Comparison of ENCODE assay signal across 8 cellular contexts in the genomic region with DNA sequence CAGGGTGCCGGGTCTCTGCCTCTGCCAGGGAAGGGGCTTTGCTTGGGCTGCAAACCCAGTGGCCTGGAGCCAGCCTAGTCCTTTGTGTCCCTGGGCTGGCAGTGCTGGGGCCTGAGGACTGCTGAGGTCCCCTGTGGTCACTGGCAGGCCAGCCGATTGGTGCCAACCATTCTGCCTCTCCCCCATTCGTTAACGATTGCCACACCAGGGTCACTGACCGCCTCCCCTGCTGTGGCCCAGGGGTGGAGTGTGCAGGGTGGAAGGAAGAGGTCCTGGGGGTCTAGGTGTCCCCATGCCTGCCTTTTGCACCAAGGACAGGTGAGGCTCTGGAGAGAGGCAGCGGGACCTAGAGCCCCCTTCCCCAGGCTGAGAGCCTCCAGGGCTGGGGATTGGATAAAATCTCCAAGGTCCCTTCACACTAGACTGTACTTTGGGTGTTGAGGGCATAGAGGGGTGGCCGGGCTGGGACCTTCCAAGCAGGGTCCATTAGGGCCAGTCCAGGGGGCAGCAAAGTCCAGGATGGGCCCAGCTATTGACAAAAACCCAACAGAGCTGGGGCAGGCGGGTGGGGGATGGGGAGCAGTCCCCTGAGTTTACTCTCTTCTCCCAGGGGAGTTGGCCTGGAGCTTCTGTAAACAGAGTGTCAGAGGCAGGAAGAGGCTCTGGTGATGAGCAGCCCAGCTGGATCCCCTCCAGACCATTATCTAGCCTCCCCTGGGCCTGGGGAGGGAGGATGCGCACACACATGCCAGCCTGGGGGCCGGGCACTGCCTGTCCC. TPM values are rescaled to one million over a fixed set of nuclear protein-coding genes. Genes with fewer than 3 reads are reported as not detected.
DNase-seq lines count a peak whose midpoint lies in the region; ATAC-seq and TF ChIP-seq lines count a peak whose summit lies in the region.

No MANE protein-coding gene starts in this region.

- peak overlapping the region; percentile 96 for H3K23ac ChIP-seq in IMR-90 (ENCODE audit: low read depth, low read length)

- DNase-seq in AG10803 (ENCODE audit: low read depth) (peak; percentile 90), IMR-90 (peak; percentile 79), activated B cell treated with CpG ODN at 0.5 μM for 24 hours (no peak), occipital lobe (lab: John Stamatoyannopoulos, UW) (no peak)
- no peak for DNase-seq in activated CD4-positive, alpha-beta T cell treated with anti-CD3 and anti-CD28 coated beads, Interleukin-2, amount 50 U/mL, for 1 hour

- H2BK20ac ChIP-seq in IMR-90 (ENCODE audit: low read depth, low read length), result peak overlapping the region; percentile 39

- H3K4me1 ChIP-seq in IMR-90 (ENCODE audit: control insufficient read depth, insufficient read depth, low read length), result peaks cover 51% of the 10 kb centered on the region
- peaks cover 28% of the 10 kb centered on the region for H3K4me1 ChIP-seq in iPS-18a (ENCODE audit: control insufficient read depth, low read depth, low read length)
- H3K4me1 ChIP-seq in subcutaneous abdominal adipose tissue (ENCODE audit: control insufficient read depth in 5 of 5, insufficient read depth in 5 of 5, low read length in 5 of 5), result peaks cover 2 to 86% (median 73%) of the 10 kb centered on the region in 5 donors

- H3K27ac Mint-ChIP-seq in activated B cell treated with CpG ODN at 0.5 μM for 24 hours, result no peak overlapping the region

- peak overlapping the region; percentile 76 for H3K56ac ChIP-seq in IMR-90 (ENCODE audit: extremely low read depth, insufficient read depth, low read length)

- H4K5ac ChIP-seq in IMR-90 (ENCODE audit: low read depth, low read length), result peak overlapping the region; percentile 65

- peaks cover 4 to 69% of the 10 kb centered on the region in 2 experiments; a peak in 3 of 4 replicates for H3K79me1 ChIP-seq in IMR-90 (ENCODE audit: low read depth in 1 of 2, low read length in 2 of 2)

- H3K27me3 Mint-ChIP-seq in activated B cell treated with CpG ODN at 0.5 μM for 24 hours, result no peaks in the 10 kb centered on the region

- peak overlapping the region in 1 of 2 experiments; percentile 89; a peak in 3 of 4 replicates for H4K8ac ChIP-seq in IMR-90 (ENCODE audit: low read depth in 2 of 2, low read length in 2 of 2)

- H3K9me1 ChIP-seq in IMR-90 (ENCODE audit: insufficient read depth, low read length), result peaks cover 25% of the 10 kb centered on the region

- H3K9me3 ChIP-seq in IMR-90 (ENCODE audit: control insufficient read depth, insufficient read depth, low read length), result no peaks in the 10 kb centered on the region
- H3K9me3 ChIP-seq in iPS-18a (ENCODE audit: control insufficient read depth, low read depth, low read length), result no peaks in the 10 kb centered on the region
- no peaks in the 10 kb centered on the region for H3K9me3 ChIP-seq in subcutaneous abdominal adipose tissue (ENCODE audit: control insufficient read depth in 5 of 5, low read length in 5 of 5)

- TF ChIP-seq RAD21 in IMR-90 (IDR thresholded peaks at IDR 0.05; ENCODE audit: low read length), result no peak

- peak overlapping the region; percentile 34; the same call in 1 of the 3 replicates for H2BK15ac ChIP-seq in IMR-90 (ENCODE audit: low read depth, low read length)

- H3K27me3 ChIP-seq in IMR-90 (ENCODE audit: control insufficient read depth, insufficient read depth, low read length), result no peaks in the 10 kb centered on the region
- peaks cover 9% of the 10 kb centered on the region for H3K27me3 ChIP-seq in iPS-18a (ENCODE audit: control insufficient read depth, insufficient read depth, low read length)
- no peaks in the 10 kb centered on the region for H3K27me3 ChIP-seq in subcutaneous abdominal adipose tissue (ENCODE audit: control insufficient read depth in 5 of 5, insufficient read depth in 4 of 5, low read length in 5 of 5)

- peaks cover 20% of the 10 kb centered on the region for H3K4me1 Mint-ChIP-seq in activated B cell treated with CpG ODN at 0.5 μM for 24 hours

- in situ Hi-C loops in IMR-90 (cut with MboI; ENCODE audit: low sequenced_read_pairs), result no loop called here

- peak overlapping the region; percentile 96 for H4K91ac ChIP-seq in IMR-90 (ENCODE audit: insufficient read depth, low read depth, low read length)

- H3K36me3 Mint-ChIP-seq in activated B cell treated with CpG ODN at 0.5 μM for 24 hours (ENCODE audit: low read depth), result peaks cover 14% of the 10 kb centered on the region

- ATAC-seq in IMR-90 (ENCODE audit: low read depth) (peak; percentile 2), activated B cell treated with CpG ODN at 0.5 μM for 24 hours (ENCODE audit: low read depth) (peak; percentile 33), HG03196 (IDR thresholded peaks at IDR 0.05; ENCODE audit: unreplicated experiment) (no peak)

- peaks cover 15% of the 10 kb centered on the region; the same call in 1 of the 2 replicates for H3K36me3 ChIP-seq in IMR-90 (ENCODE audit: control insufficient read depth, insufficient read depth, low read length)
- no peaks in the 10 kb centered on the region for H3K36me3 ChIP-seq in iPS-18a (ENCODE audit: control insufficient read depth, low read depth, low read length)
- H3K36me3 ChIP-seq in subcutaneous abdominal adipose tissue (ENCODE audit: control insufficient read depth in 5 of 5, insufficient read depth in 5 of 5, low read length in 5 of 5), result no peaks in the 10 kb centered on the region

- H3K9ac ChIP-seq in IMR-90 (ENCODE audit: low read depth, low read length) (peak overlapping the region; percentile 89), iPS-18a (ENCODE audit: low read length) (no peak overlapping the region), subcutaneous abdominal adipose tissue (ENCODE audit: low read length in 5 of 5) (peak overlapping the region; percentile 48 to 84 (median 73))

- H3K27ac ChIP-seq in IMR-90 (ENCODE audit: insufficient read depth, low read length) (peak overlapping the region; percentile 99), iPS-18a (ENCODE audit: low read length) (no peak overlapping the region), subcutaneous abdominal adipose tissue (ENCODE audit: low read depth, low read length) (peak overlapping the region; percentile 94)

- no TSS peak for BruUV-seq in IMR-90 (replicated peaks; lab: Mats Ljungman, UMichigan)

- intact Hi-C loops in IMR-90 (cut with micrococcal nuclease), result no loop called here
- intact Hi-C loops in activated B cell treated with CpG ODN at 0.5 μM for 24 hours (cut with micrococcal nuclease), result no loop called here

- peak overlapping the region; percentile 91 for H3K18ac ChIP-seq in IMR-90 (ENCODE audit: low read depth, low read length)

- peak overlapping the region; percentile 83 for H2AK9ac ChIP-seq in IMR-90 (replicated peaks; ENCODE audit: low read depth, low read length, poor library complexity)

- H3K4me2 ChIP-seq in IMR-90 (ENCODE audit: low read depth, low read length), result peak overlapping the region; percentile 97

- H3K4me3 ChIP-seq in AG10803 (ENCODE audit: low read length) (peak overlapping the region; percentile 99), IMR-90 (ENCODE audit: insufficient read depth, low read depth, low read length) (peak overlapping the region; percentile 87), iPS-18a (ENCODE audit: low read length) (peak overlapping the region; percentile 76), subcutaneous abdominal adipose tissue (ENCODE audit: low read depth in 1 of 5, low read length in 5 of 5) (peak overlapping the region; percentile 76 to 86 (median 81))

- peak overlapping the region; percentile 96 for H3K4ac ChIP-seq in IMR-90 (ENCODE audit: low read depth, low read length)

- peak overlapping the region; percentile 92 for H2BK120ac ChIP-seq in IMR-90 (ENCODE audit: low read depth, low read length)

- peaks cover 63% of the 10 kb centered on the region for H4K20me1 ChIP-seq in IMR-90 (ENCODE audit: insufficient read depth, low read length)

- H3K4me3 Mint-ChIP-seq in activated B cell treated with CpG ODN at 0.5 μM for 24 hours, result peak overlapping the region; percentile 80

- no peak; the same call in 1 of the 2 replicates for TF ChIP-seq POLR2A in IMR-90 (IDR thresholded peaks at IDR 0.05; ENCODE audit: low read depth, low read length)

- peak overlapping the region; percentile 94 for H2BK5ac ChIP-seq in IMR-90 (ENCODE audit: low read depth, low read length, poor library complexity, severe bottlenecking)

- H3K9me3 Mint-ChIP-seq in activated B cell treated with CpG ODN at 0.5 μM for 24 hours, result no peaks in the 10 kb centered on the region

- POLR2A ChIA-PET in IMR-90 (lab: Charles Lee; ENCODE audit: unreplicated experiment), result no interaction called here
- POLR2A ChIA-PET in activated B cell treated with CpG ODN at 0.5 μM for 24 hours (lab: Charles Lee), result interaction anchor here (1.0 kb wide), 1 partner anchor 8 kb away, joined by 8 read pairs; no protein-coding TSS in a partner anchor

- H3K14ac ChIP-seq in IMR-90 (replicated peaks; ENCODE audit: low read depth, low read length), result peak overlapping the region; percentile 98

- TF ChIP-seq CTCF in AG10803 (conservative IDR thresholded peaks at IDR 0.05; ENCODE audit: low read length) (no peak; the same call in 1 of the 2 replicates), IMR-90 (conservative IDR thresholded peaks at IDR 0.05; ENCODE audit: low read depth, low read length) (no peak), activated B cell treated with CpG ODN at 0.5 μM for 24 hours (IDR thresholded peaks at IDR 0.05) (no peak)

- dilution Hi-C loops in IMR-90 (cut with HindIII; ENCODE audit: low sequenced_read_pairs, unreplicated experiment), result no loop called here

- CTCF ChIA-PET in IMR-90 (lab: Yijun Ruan, JAX), result no interaction called here
- CTCF ChIA-PET in activated B cell treated with CpG ODN at 0.5 μM for 24 hours (lab: Charles Lee), result no interaction called here

- H2AFZ ChIP-seq in IMR-90 (replicated peaks; ENCODE audit: low read length, poor library complexity), result peak overlapping the region; percentile 64

- 0% methylated on average over 2 of the region's 10 CpGs; no CpG with 5 or more reads in 1 of the 2 experiments for whole genome bisulfite sequencing in IMR-90 (ENCODE audit: extremely low coverage in 2 of 2, insufficient read length in 1 of 2), 2 experiments

- peak overlapping the region; percentile 99 for H2AK5ac ChIP-seq in IMR-90 (ENCODE audit: low read depth, low read length)

RNA-seq across cellular contexts. Expression of gene VASN, which starts 1.1 kb away (rescaled TPM):
- total RNA-seq in IMR-90 (2012; rRNA removed), result 9.3 and 10.3 TPM in 2 replicates
- polyA plus RNA-seq in IMR-90 (2012; rRNA removed), result 83.8 and 87.2 TPM in 2 replicates
- polyA plus RNA-seq in IMR-90 (2012; cell fraction: cytosol; rRNA removed), result 83.6 and 183 TPM in 2 replicates
- 42.8 and 134 TPM in 2 replicates for polyA plus RNA-seq in IMR-90 (2012; cell fraction: nucleus; rRNA removed; ENCODE audit: low replicate concordance)
- total RNA-seq in activated B cell treated with CpG ODN at 0.5 μM for 24 hours, result 0.11 and 0.15 TPM in 2 replicates
- total RNA-seq in occipital lobe, result 2.5 TPM

RNA-seq across cellular contexts. Expression of gene PAM16, which starts 21.6 kb away (rescaled TPM):
- total RNA-seq in IMR-90 (2012; rRNA removed), result 17.9 and 25.6 TPM in 2 replicates
- 48.4 and 69.5 TPM in 2 replicates for polyA plus RNA-seq in IMR-90 (2012; rRNA removed)
- polyA plus RNA-seq in IMR-90 (2012; cell fraction: cytosol; rRNA removed), result 84.0 and 105 TPM in 2 replicates
- 70.0 and 101 TPM in 2 replicates for polyA plus RNA-seq in IMR-90 (2012; cell fraction: nucleus; rRNA removed; ENCODE audit: low replicate concordance)
- 42.4 and 58.1 TPM in 2 replicates for total RNA-seq in activated B cell treated with CpG ODN at 0.5 μM for 24 hours
- total RNA-seq in occipital lobe, result 21.2 TPM

RNA-seq across cellular contexts. Expression of gene CORO7, which starts 43.6 kb away (rescaled TPM):
- total RNA-seq in IMR-90 (2012; rRNA removed) (6.3 and 7.8 TPM in 2 replicates), activated B cell treated with CpG ODN at 0.5 μM for 24 hours (74.6 and 86.6 TPM in 2 replicates), occipital lobe (38.8 TPM)
- 23.6 and 26.7 TPM in 2 replicates for polyA plus RNA-seq in IMR-90 (2012; rRNA removed)
- polyA plus RNA-seq in IMR-90 (2012; cell fraction: cytosol; rRNA removed), result 4.2 and 9.3 TPM in 2 replicates
- 135 and 301 TPM in 2 replicates for polyA plus RNA-seq in IMR-90 (2012; cell fraction: nucleus; rRNA removed; ENCODE audit: low replicate concordance)

RNA-seq across cellular contexts. Expression of gene DNAJA3, which starts 52.9 kb away (rescaled TPM):
- 36.9 and 38.0 TPM in 2 replicates for total RNA-seq in IMR-90 (2012; rRNA removed)
- polyA plus RNA-seq in IMR-90 (2012; rRNA removed), result 40.2 TPM in 2 replicates
- polyA plus RNA-seq in IMR-90 (2012; cell fraction: cytosol; rRNA removed), result 28.2 and 36.0 TPM in 2 replicates
- polyA plus RNA-seq in IMR-90 (2012; cell fraction: nucleus; rRNA removed; ENCODE audit: low replicate concordance), result 75.3 and 86.2 TPM in 2 replicates
- 55.3 and 62.6 TPM in 2 replicates for total RNA-seq in activated B cell treated with CpG ODN at 0.5 μM for 24 hours
- 32.1 TPM for total RNA-seq in occipital lobe

RNA-seq across cellular contexts. Expression of gene GLIS2, which starts 56.9 kb away (rescaled TPM):
- total RNA-seq in IMR-90 (2012; rRNA removed) (0.36 and 0.56 TPM in 2 replicates), activated B cell treated with CpG ODN at 0.5 μM for 24 hours (not detected in 2 replicates), occipital lobe (5.1 TPM)
- polyA plus RNA-seq in IMR-90 (2012; rRNA removed), result 8.4 and 9.0 TPM in 2 replicates
- polyA plus RNA-seq in IMR-90 (2012; cell fraction: cytosol; rRNA removed), result 6.1 and 12.6 TPM in 2 replicates
- 15.5 and 36.4 TPM in 2 replicates for polyA plus RNA-seq in IMR-90 (2012; cell fraction: nucleus; rRNA removed; ENCODE audit: low replicate concordance)

Comparison
In these comparisons a context has a peak if more than half of its experiments do, and no peak if none do; other contexts are left out.
1. DNase-seq: peak in AG10803 (single experiment) and IMR-90 (single experiment); none in activated B cell treated with CpG ODN at 0.5 μM for 24 hours (single experiment), activated CD4-positive, alpha-beta T cell treated with anti-CD3 and anti-CD28 coated beads, Interleukin-2, amount 50 U/mL, for 1 hour (single experiment) and occipital lobe (single experiment).
2. Peak in every context shown above with its lines, with median percentiles within 50 percentile points of each other: H3K4me3 ChIP-seq.